In genomic region chr17:72931163-72931562, GRCh38 we compare ENCODE assay signal across 9 cellular contexts.
DNase-seq lines count a peak whose midpoint lies in the region; ATAC-seq and TF ChIP-seq lines count a peak whose summit lies in the region.
"Had no signal": no experiment of that assay in that cellular context is flagged by ENCODE, and none has a peak within 500 bp of the region (broad histone marks: within the 10 kb centered on the region; RNA-seq: fewer than 3 reads in every experiment).

No MANE protein-coding gene starts in this region.

- in situ Hi-C loops in GM13976 (cut with MboI; ENCODE audit: low sequenced_read_pairs, unreplicated experiment), result no loop called here

- no peaks in the 10 kb centered on the region for H3K27me3 ChIP-seq in colonic mucosa

- no peaks in the 10 kb centered on the region for H3K9me3 ChIP-seq in colonic mucosa

- intact Hi-C loops in colonic mucosa (cut with DNase I), result no loop called here

- peak; percentile 86 for ATAC-seq in GM19468 (IDR thresholded peaks at IDR 0.05; ENCODE audit: extremely low read depth, unreplicated experiment)
- ATAC-seq in HG02840 (IDR thresholded peaks at IDR 0.05; ENCODE audit: low FRiP score, unreplicated experiment), result no peak
- ATAC-seq: left cardiac atrium had no signal

- peak; percentile 69 for DNase-seq in GM13976 (ENCODE audit: low spot score)
- peak; percentile 29 for DNase-seq in NCI-H69 (lab: John Stamatoyannopoulos, UW)
- peak; percentile 43 for DNase-seq in iPS-NIHi7 (ENCODE audit: extremely low spot score)
- no peak for DNase-seq in SIG-M5 treated with dmso at 0.1 percent for 504 hours (lab: John Stamatoyannopoulos, UW; ENCODE audit: unreplicated experiment)
- DNase-seq in colonic mucosa, result no peak
- DNase-seq: amniotic stem cell, left cardiac atrium had no signal

- H3K36me3 ChIP-seq in colonic mucosa, result no peaks in the 10 kb centered on the region

- TF ChIP-seq CTCF in GM13976 (IDR thresholded peaks at IDR 0.05; ENCODE audit: borderline replicate concordance, control extremely low read depth, extremely low read depth, insufficient read depth, missing control alignments) (no peak), colonic mucosa (IDR thresholded peaks at IDR 0.05) (no peak)

- no peaks in the 10 kb centered on the region for H3K4me1 ChIP-seq in colonic mucosa

- H3K9ac ChIP-seq in colonic mucosa (ENCODE audit: low read depth in 2 of 2, low read length in 2 of 2), result no peak overlapping the region

- no peak overlapping the region for H3K27ac ChIP-seq in colonic mucosa

- no peak overlapping the region for H3K4me3 ChIP-seq in colonic mucosa

Comparison
In these comparisons a context has a peak if more than half of its experiments do, and no peak if none do; other contexts are left out.
1. DNase-seq: peak in GM13976 (single experiment), NCI-H69 (single experiment) and iPS-NIHi7 (single experiment); none in SIG-M5 treated with dmso at 0.1 percent for 504 hours (single experiment) and colonic mucosa (single experiment).